In the genomic region with DNA sequence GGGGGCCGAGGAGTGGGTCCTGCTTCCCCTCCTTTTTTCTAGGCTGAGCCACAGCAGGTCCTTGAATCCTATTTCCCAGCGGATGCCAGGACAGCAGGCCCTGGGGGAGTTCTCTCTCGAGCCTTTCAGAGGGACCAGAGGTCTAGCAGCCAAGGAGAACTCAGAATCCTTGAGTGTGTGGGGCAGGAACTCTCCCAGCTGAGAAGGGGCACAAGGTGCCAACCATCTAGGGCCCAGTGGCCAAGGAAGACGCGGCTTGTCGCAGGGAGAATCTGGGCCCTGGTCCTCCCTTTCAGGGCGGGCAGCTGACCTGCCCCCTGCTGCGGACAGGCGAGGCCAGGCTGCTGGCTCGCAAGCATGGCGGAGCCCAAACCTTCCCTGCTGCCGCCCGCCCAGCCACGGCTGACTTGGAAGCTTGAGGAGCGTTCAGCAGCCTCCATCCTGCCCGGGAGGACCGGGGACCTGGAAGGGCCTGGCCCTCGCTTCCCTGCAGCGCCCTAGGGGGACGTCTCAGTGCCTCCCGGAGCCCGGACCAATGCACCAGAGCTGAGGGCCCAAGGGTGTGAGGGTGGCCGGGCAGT, we compare ENCODE assay signal across 1 cellular context.
TF ChIP-seq lines count a peak whose summit lies in the region.

No MANE protein-coding gene starts in this region.

TF ChIP-seq in GM23338, 12 proteins besides CTCF, POLR2A, EP300 and RAD21 (continued from another document):
- TF ChIP-seq NANOG (IDR thresholded peaks at IDR 0.05; ENCODE audit: borderline replicate concordance) (no peak), EZH2phosphoT487 (IDR thresholded peaks at IDR 0.05; ENCODE audit: unreplicated experiment) (no peak), EZH2 (IDR thresholded peaks at IDR 0.05; ENCODE audit: low read depth, unreplicated experiment) (no peak)
